ENCODE assay signal across 8 cellular contexts in the genomic region with DNA sequence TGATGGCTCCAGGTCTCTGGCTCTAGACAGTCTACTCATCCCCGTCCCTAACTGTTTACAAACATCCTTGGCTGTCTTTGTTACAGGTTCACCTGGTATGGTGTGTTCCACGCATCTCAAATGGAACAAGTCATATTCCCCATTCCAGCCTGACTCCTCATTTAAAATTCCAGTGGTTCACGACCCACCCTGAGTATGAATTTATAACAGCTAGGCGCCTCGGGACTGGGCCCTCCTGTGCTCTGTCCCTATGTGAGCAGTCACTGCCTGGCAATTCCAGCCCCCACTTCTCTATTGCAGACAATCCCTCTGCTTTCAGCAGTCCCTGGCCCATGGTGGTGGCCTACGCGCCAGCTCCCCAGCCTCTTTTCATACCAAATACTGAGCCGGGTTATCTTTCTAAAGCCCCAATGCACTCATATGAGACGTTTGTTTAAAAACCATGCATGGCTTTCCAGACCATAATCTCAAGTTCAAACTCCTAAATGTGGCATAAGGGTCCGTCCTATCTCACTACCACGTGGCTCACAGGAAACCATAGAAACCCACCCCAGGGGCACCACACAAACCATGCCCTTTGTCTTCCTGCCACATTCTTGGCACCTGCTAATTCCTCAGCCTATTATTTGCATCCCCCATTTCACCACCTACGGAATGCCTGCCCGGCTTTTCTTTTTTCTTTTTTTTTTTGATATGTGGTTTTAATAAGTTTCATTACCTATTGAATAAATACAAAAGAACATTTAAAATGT. TPM values are rescaled to one million over a fixed set of nuclear protein-coding genes. Genes with fewer than 3 reads are reported as not detected.
DNase-seq lines count a peak whose midpoint lies in the region; ATAC-seq and TF ChIP-seq lines count a peak whose summit lies in the region.

No MANE protein-coding gene starts in this region.

- H3K27me3 Mint-ChIP-seq in type B pancreatic cell, result no peaks in the 10 kb centered on the region

- no peaks in the 10 kb centered on the region for H3K27me3 ChIP-seq in heart left ventricle
- no peaks in the 10 kb centered on the region for H3K27me3 ChIP-seq in lower lobe of right lung (ENCODE audit: low read depth)

- peak overlapping the region in 9 of 12 donors; percentile 77 to 98 (median 85) for H3K4me3 ChIP-seq in heart left ventricle
- peak overlapping the region; percentile 68 for H3K4me3 ChIP-seq in lower lobe of right lung

- no peak for TF ChIP-seq POLR2A in heart left ventricle (IDR thresholded peaks at IDR 0.05)

- H3K27ac Mint-ChIP-seq in type B pancreatic cell, result peak overlapping the region; percentile 98

- H3K9me3 ChIP-seq in heart left ventricle, result no peaks in the 10 kb centered on the region
- no peaks in the 10 kb centered on the region for H3K9me3 ChIP-seq in lower lobe of right lung

- H3K4me1 ChIP-seq in heart left ventricle (peaks cover 0 to 38% (median 9%) of the 10 kb centered on the region in 12 donors), lower lobe of right lung (peaks cover 23% of the 10 kb centered on the region)

- TF ChIP-seq CTCF in heart left ventricle (IDR thresholded peaks at IDR 0.05), result no peak
- TF ChIP-seq CTCF in lower lobe of right lung (IDR thresholded peaks at IDR 0.05), result no peak
- TF ChIP-seq CTCF in type B pancreatic cell (conservative IDR thresholded peaks at IDR 0.05), result no peak

- H3K4me1 Mint-ChIP-seq in type B pancreatic cell (ENCODE audit: unreplicated experiment), result peaks cover 8% of the 10 kb centered on the region

- intact Hi-C loops in heart left ventricle (cut with DNase I) (loop anchor here in 1 of 10 donors (10.0 kb wide), 1 partner anchor 457 kb away; no protein-coding TSS in a partner anchor), Right ventricle myocardium superior (cut with DNase I) (no loop called here), lower lobe of right lung (cut with DNase I) (no loop called here)

- no peak for DNase-seq in heart left ventricle
- no peak for DNase-seq in Right ventricle myocardium superior
- peak; percentile 48 for DNase-seq in astrocyte of the hippocampus (ENCODE audit: low read depth, low spot score)
- no peak for DNase-seq in lower lobe of right lung
- no peak for DNase-seq in type B pancreatic cell (ENCODE audit: extremely low spot score, unreplicated experiment)
- DNase-seq in dermis blood vessel endothelial cell, result no peak
- no peak for DNase-seq in NCI-H2029 (lab: John Stamatoyannopoulos, UW)

- peaks cover 4% of the 10 kb centered on the region for H3K36me3 Mint-ChIP-seq in type B pancreatic cell

- ATAC-seq in heart left ventricle (no peak), Right ventricle myocardium superior (ENCODE audit: poor library complexity) (no peak), lower lobe of right lung (no peak), GM21786 (IDR thresholded peaks at IDR 0.05; ENCODE audit: unreplicated experiment) (no peak)

- H3K36me3 ChIP-seq in heart left ventricle (no peaks in the 10 kb centered on the region), lower lobe of right lung (no peaks in the 10 kb centered on the region)

- H3K4me3 Mint-ChIP-seq in type B pancreatic cell, result peak overlapping the region; percentile 97

- no peaks in the 10 kb centered on the region for H3K9me3 Mint-ChIP-seq in type B pancreatic cell

- 78 to 87% (median 80%) methylated on average over 13 of the region's 13 CpGs for WGBS in heart left ventricle, 4 donors

- H3K27ac ChIP-seq in heart left ventricle, result peak overlapping the region in 11 of 12 donors; percentile 90 to 98 (median 94)
- peak overlapping the region; percentile 99 for H3K27ac ChIP-seq in lower lobe of right lung

RNA-seq across cellular contexts. Expression of a gene that starts 1.6 kb away (rescaled TPM):
- total RNA-seq in heart left ventricle (10 to 100 TPM in 1 of 9 donors, 1 to 10 TPM in 8; 1.3 to 10.3 (median 3.5) TPM), Right ventricle myocardium superior (1.6 TPM), lower lobe of right lung (15.4 TPM), type B pancreatic cell (ENCODE audit: low replicate concordance) (7.4 and 17.9 TPM in 2 replicates), dermis blood vessel endothelial cell (7.1 and 11.7 TPM in 2 replicates)
- polyA plus RNA-seq in heart left ventricle, result 10 to 100 TPM in 1 of 2 donors, under 1 TPM in 1; 0.72 to 12.6 TPM

RNA-seq across cellular contexts. Expression of a gene that starts 22.4 kb away (rescaled TPM):
- total RNA-seq in heart left ventricle, result 1 to 10 TPM in 1 of 9 donors, under 1 TPM in 2, not detected in 6; 0.33 to 1.3 (median 0.43) TPM
- polyA plus RNA-seq in heart left ventricle, result not detected
- 0.27 TPM for total RNA-seq in Right ventricle myocardium superior
- total RNA-seq in lower lobe of right lung, result 1.6 TPM
- total RNA-seq in type B pancreatic cell (ENCODE audit: low replicate concordance), result 1.6 and 4.5 TPM in 2 replicates
- not detected in 2 replicates for total RNA-seq in dermis blood vessel endothelial cell
